ENCODE assay signal across 8 cellular contexts in genomic region chr14:73014105-73014504, GRCh38. TPM values are rescaled to one million over a fixed set of nuclear protein-coding genes. Genes with fewer than 3 reads are reported as not detected.
DNase-seq lines count a peak whose midpoint lies in the region; ATAC-seq lines count a peak whose summit lies in the region.
"Had no signal": no experiment of that assay in that cellular context is flagged by ENCODE, and none has a peak within 500 bp of the region (broad histone marks: within the 10 kb centered on the region; RNA-seq: fewer than 3 reads in every experiment).

No MANE protein-coding gene starts in this region.

- CTCF ChIA-PET in activated CD8-positive, alpha-beta T cell treated with anti-CD3 and anti-CD28 coated beads, Interleukin-2, amount 10 ng/mL, durations not matched to agents 7 days and 5 days (lab: Charles Lee): interaction anchor here (0.8 kb wide), 1 partner anchor 10 kb away, joined by 3 read pairs; no protein-coding TSS in a partner anchor

- no peak for DNase-seq in activated CD8-positive, alpha-beta T cell treated with anti-CD3 and anti-CD28 coated beads, Interleukin-2, amount 10 ng/mL, durations not matched to agents 7 days and 5 days
- DNase-seq in T-helper 9 cell (no peak), Kasumi-1 (lab: John Stamatoyannopoulos, UW) (no peak), NCI-H128 (lab: John Stamatoyannopoulos, UW; ENCODE audit: unreplicated experiment) (no peak)
- DNase-seq: T-cell had no signal

- peak overlapping the region; percentile 21 for H3K27ac ChIP-seq in rectal smooth muscle tissue (ENCODE audit: low read depth, low read length)

- H3K9me3 Mint-ChIP-seq in activated CD8-positive, alpha-beta T cell treated with anti-CD3 and anti-CD28 coated beads, Interleukin-2, amount 10 ng/mL, durations not matched to agents 7 days and 5 days (ENCODE audit: insufficient read depth): no peaks in the 10 kb centered on the region
- H3K9me3 Mint-ChIP-seq: T-cell had no signal

- peaks cover 20% of the 10 kb centered on the region for H3K4me1 Mint-ChIP-seq in activated CD8-positive, alpha-beta T cell treated with anti-CD3 and anti-CD28 coated beads, Interleukin-2, amount 10 ng/mL, durations not matched to agents 7 days and 5 days (ENCODE audit: low read depth)

- POLR2A ChIA-PET in activated CD8-positive, alpha-beta T cell treated with anti-CD3 and anti-CD28 coated beads, Interleukin-2, amount 10 ng/mL, durations not matched to agents 7 days and 5 days (lab: Charles Lee): interaction anchor here (0.7 to 3.1 kb wide), 4 partner anchors 9 to 45 kb away, joined by 3 to 9 read pairs (median 4); partner anchors contain the start of genes RBM25 and ZFYVE1

- H3K27ac Mint-ChIP-seq in activated CD8-positive, alpha-beta T cell treated with anti-CD3 and anti-CD28 coated beads, Interleukin-2, amount 10 ng/mL, durations not matched to agents 7 days and 5 days: no peak overlapping the region

- no peaks in the 10 kb centered on the region for H3K27me3 Mint-ChIP-seq in activated CD8-positive, alpha-beta T cell treated with anti-CD3 and anti-CD28 coated beads, Interleukin-2, amount 10 ng/mL, durations not matched to agents 7 days and 5 days (ENCODE audit: low read depth)
- H3K27me3 Mint-ChIP-seq: T-cell had no signal

- no peak overlapping the region for H3K9ac ChIP-seq in rectal smooth muscle tissue (ENCODE audit: low read length)

- no peak overlapping the region for H3K4me3 Mint-ChIP-seq in activated CD8-positive, alpha-beta T cell treated with anti-CD3 and anti-CD28 coated beads, Interleukin-2, amount 10 ng/mL, durations not matched to agents 7 days and 5 days
- H3K4me3 Mint-ChIP-seq: T-cell had no signal

- H3K4me3 ChIP-seq in rectal smooth muscle tissue (ENCODE audit: low read length): no peak overlapping the region

- peaks cover 42% of the 10 kb centered on the region for H3K36me3 Mint-ChIP-seq in activated CD8-positive, alpha-beta T cell treated with anti-CD3 and anti-CD28 coated beads, Interleukin-2, amount 10 ng/mL, durations not matched to agents 7 days and 5 days (ENCODE audit: low read depth)

- H3K27me3 ChIP-seq in rectal smooth muscle tissue (ENCODE audit: control insufficient read depth, insufficient read depth, low read length): no peaks in the 10 kb centered on the region

- H3K4me1 ChIP-seq in rectal smooth muscle tissue (ENCODE audit: control insufficient read depth, insufficient read depth, low read length): peaks cover 2% of the 10 kb centered on the region

- ATAC-seq in GM18909 (IDR thresholded peaks at IDR 0.05; ENCODE audit: poor library complexity, unreplicated experiment) (peak; percentile 66), HG02642 (IDR thresholded peaks at IDR 0.05; ENCODE audit: poor library complexity, unreplicated experiment) (peak; percentile 86)
- ATAC-seq in activated CD8-positive, alpha-beta T cell treated with anti-CD3 and anti-CD28 coated beads, Interleukin-2, amount 10 ng/mL, durations not matched to agents 7 days and 5 days: peak; percentile 58
- ATAC-seq: T-cell had no signal

- peaks cover 11% of the 10 kb centered on the region for H3K36me3 ChIP-seq in rectal smooth muscle tissue (ENCODE audit: control insufficient read depth, insufficient read depth, low read length)

RNA-seq across cellular contexts. Expression of gene ZFYVE1, which starts 12.8 kb away (rescaled TPM):
- 10 to 100 TPM; 10.5 to 12.7 TPM for total RNA-seq in activated CD8-positive, alpha-beta T cell treated with anti-CD3 and anti-CD28 coated beads, Interleukin-2, amount 10 ng/mL, durations not matched to agents 7 days and 5 days

RNA-seq across cellular contexts. Expression of gene RBM25, which starts 44.2 kb away (rescaled TPM):
- total RNA-seq in activated CD8-positive, alpha-beta T cell treated with anti-CD3 and anti-CD28 coated beads, Interleukin-2, amount 10 ng/mL, durations not matched to agents 7 days and 5 days: 10 to 100 TPM; 89.5 to 95.1 TPM
